1 cellular context compared by ENCODE assay signal in the genomic region with DNA sequence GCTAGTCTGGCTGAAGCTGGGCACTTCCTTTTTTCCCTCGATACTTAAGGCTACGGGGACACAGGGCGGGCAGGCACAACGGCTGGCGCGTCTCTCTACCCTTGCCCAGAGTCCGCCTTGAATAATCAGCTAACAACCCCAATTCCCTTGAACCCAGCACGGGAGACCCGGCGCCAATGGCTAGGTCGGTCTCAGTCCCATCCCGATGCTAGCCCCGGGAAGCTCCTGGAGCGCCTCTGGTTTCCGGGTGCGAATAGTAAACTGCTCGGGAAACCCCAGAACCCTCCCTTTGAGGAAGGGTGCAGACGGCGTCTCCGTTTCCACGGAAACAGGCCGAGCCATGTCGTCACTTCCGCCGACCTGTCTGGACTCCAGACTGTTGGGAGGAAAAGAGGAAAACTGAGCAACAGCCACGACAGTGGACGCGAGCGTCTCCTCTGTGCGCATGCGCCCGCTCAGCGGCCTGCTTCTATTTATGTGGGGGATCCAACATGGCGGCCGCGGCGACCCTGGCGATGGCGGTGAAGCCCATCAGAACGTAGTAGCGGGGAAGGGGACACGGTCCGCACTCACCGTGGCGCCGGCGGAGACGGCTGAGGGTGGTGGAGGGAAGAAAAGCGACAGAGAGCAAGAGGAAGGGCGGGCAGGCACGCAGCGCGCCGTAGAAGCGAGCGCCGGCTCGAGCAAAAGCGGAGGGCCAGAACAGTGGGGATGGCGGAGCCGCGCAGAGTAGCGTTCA.
TF ChIP-seq lines count a peak whose summit lies in the region.

Gene UBN2, plus strand, starts transcription at position 464 of the 739 bp plus-strand sequence. Its CDS starts 248 bp downstream, at position 712.

TF ChIP-seq in GM12878, 131 proteins besides CTCF, POLR2A, EP300 and RAD21 (continued from another document and continues in another):
- TF ChIP-seq, protein P1, sequence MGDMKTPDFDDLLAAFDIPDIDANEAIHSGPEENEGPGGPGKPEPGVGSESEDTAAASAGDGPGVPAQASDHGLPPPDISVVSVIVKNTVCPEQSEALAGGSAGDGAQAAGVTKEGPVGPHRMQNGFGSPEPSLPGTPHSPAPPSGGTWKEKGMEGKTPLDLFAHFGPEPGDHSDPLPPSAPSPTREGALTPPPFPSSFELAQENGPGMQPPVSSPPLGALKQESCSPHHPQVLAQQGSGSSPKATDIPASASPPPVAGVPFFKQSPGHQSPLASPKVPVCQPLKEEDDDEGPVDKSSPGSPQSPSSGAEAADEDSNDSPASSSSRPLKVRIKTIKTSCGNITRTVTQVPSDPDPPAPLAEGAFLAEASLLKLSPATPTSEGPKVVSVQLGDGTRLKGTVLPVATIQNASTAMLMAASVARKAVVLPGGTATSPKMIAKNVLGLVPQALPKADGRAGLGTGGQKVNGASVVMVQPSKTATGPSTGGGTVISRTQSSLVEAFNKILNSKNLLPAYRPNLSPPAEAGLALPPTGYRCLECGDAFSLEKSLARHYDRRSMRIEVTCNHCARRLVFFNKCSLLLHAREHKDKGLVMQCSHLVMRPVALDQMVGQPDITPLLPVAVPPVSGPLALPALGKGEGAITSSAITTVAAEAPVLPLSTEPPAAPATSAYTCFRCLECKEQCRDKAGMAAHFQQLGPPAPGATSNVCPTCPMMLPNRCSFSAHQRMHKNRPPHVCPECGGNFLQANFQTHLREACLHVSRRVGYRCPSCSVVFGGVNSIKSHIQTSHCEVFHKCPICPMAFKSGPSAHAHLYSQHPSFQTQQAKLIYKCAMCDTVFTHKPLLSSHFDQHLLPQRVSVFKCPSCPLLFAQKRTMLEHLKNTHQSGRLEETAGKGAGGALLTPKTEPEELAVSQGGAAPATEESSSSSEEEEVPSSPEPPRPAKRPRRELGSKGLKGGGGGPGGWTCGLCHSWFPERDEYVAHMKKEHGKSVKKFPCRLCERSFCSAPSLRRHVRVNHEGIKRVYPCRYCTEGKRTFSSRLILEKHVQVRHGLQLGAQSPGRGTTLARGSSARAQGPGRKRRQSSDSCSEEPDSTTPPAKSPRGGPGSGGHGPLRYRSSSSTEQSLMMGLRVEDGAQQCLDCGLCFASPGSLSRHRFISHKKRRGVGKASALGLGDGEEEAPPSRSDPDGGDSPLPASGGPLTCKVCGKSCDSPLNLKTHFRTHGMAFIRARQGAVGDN (IDR thresholded peaks at IDR 0.05), result no peak; the same call in 1 of the 2 replicates
- TF ChIP-seq, protein P2, sequence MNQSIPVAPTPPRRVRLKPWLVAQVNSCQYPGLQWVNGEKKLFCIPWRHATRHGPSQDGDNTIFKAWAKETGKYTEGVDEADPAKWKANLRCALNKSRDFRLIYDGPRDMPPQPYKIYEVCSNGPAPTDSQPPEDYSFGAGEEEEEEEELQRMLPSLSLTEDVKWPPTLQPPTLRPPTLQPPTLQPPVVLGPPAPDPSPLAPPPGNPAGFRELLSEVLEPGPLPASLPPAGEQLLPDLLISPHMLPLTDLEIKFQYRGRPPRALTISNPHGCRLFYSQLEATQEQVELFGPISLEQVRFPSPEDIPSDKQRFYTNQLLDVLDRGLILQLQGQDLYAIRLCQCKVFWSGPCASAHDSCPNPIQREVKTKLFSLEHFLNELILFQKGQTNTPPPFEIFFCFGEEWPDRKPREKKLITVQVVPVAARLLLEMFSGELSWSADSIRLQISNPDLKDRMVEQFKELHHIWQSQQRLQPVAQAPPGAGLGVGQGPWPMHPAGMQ (IDR thresholded peaks at IDR 0.05; ENCODE audit: borderline replicate concordance), result no peak
- TF ChIP-seq RCOR1 (conservative IDR thresholded peaks at IDR 0.05; ENCODE audit: low read depth, low read length) (no peak), LARP7 (IDR thresholded peaks at IDR 0.05) (peak; percentile 20; the same call in 1 of the 2 replicates), PML (IDR thresholded peaks at IDR 0.05; ENCODE audit: low read length) (no peak), SMC3 (IDR thresholded peaks at IDR 0.05; ENCODE audit: borderline replicate concordance, low read length) (0 out of 2 replicates have a peak, but pooled peaks have one; percentile 5), ZNF24 (IDR thresholded peaks at IDR 0.05) (no peak), SMAD5 (IDR thresholded peaks at IDR 0.05; ENCODE audit: low read depth) (peak; percentile 39; the same call in 1 of the 2 replicates), TCF12 (IDR thresholded peaks at IDR 0.05; ENCODE audit: low read depth, low read length) (no peak), EED (IDR thresholded peaks at IDR 0.05; ENCODE audit: low read depth) (peak; percentile 68), TBL1XR1 (IDR thresholded peaks at IDR 0.05; ENCODE audit: low read depth, low read length) (peak; percentile 63; the same call in 1 of the 2 replicates), HCFC1 (IDR thresholded peaks at IDR 0.05; ENCODE audit: low read length) (peak; percentile 36), ZNF384 (IDR thresholded peaks at IDR 0.05; ENCODE audit: borderline replicate concordance, low read depth, low read length) (no peak), REST (IDR thresholded peaks at IDR 0.05; ENCODE audit: low read depth, low read length) (no peak), BRCA1 (IDR thresholded peaks at IDR 0.05; ENCODE audit: low read depth, low read length) (no peak), BCL3 (IDR thresholded peaks at IDR 0.05; ENCODE audit: borderline replicate concordance, insufficient read depth, low read depth, low read length, poor library complexity, severe bottlenecking) (no peak), SMAD1 (IDR thresholded peaks at IDR 0.05; ENCODE audit: low read depth, partially characterized antibody) (peak; percentile 30), CREB1 (IDR thresholded peaks at IDR 0.05; ENCODE audit: low read depth) (peak; percentile 91), BACH1 (IDR thresholded peaks at IDR 0.05; ENCODE audit: borderline replicate concordance) (no peak), POLR2AphosphoS5 (IDR thresholded peaks at IDR 0.05; ENCODE audit: low read length) (peak; percentile 69; the same call in 1 of the 2 replicates), PAX8 (IDR thresholded peaks at IDR 0.05) (no peak), MTA2 (IDR thresholded peaks at IDR 0.05; ENCODE audit: low read depth) (no peak), BCL11A (IDR thresholded peaks at IDR 0.05; ENCODE audit: low read depth, low read length) (no peak), FOS (IDR thresholded peaks at IDR 0.05; ENCODE audit: borderline replicate concordance, extremely low read depth, insufficient read length) (no peak), HDAC2 (IDR thresholded peaks at IDR 0.05) (no peak), ZNF592 (IDR thresholded peaks at IDR 0.05) (no peak), RUNX3 (IDR thresholded peaks at IDR 0.05; ENCODE audit: low read length) (no peak; the same call in 1 of the 2 replicates), KLF5 (IDR thresholded peaks at IDR 0.05; ENCODE audit: partially characterized antibody) (no peak), RAD51 (IDR thresholded peaks at IDR 0.05) (no peak), KDM1A (IDR thresholded peaks at IDR 0.05; ENCODE audit: borderline replicate concordance) (no peak), JUND (IDR thresholded peaks at IDR 0.05; ENCODE audit: low read depth, low read length) (no peak), NBN (IDR thresholded peaks at IDR 0.05) (peak; percentile 75; the same call in 1 of the 2 replicates), CREM (IDR thresholded peaks at IDR 0.05; ENCODE audit: low read depth) (peak; percentile 96), NR2C1 (IDR thresholded peaks at IDR 0.05) (no peak), RELA (IDR thresholded peaks at IDR 0.05; ENCODE audit: borderline replicate concordance, partially characterized antibody) (peak; percentile 7)
- TF ChIP-seq, protein P3, sequence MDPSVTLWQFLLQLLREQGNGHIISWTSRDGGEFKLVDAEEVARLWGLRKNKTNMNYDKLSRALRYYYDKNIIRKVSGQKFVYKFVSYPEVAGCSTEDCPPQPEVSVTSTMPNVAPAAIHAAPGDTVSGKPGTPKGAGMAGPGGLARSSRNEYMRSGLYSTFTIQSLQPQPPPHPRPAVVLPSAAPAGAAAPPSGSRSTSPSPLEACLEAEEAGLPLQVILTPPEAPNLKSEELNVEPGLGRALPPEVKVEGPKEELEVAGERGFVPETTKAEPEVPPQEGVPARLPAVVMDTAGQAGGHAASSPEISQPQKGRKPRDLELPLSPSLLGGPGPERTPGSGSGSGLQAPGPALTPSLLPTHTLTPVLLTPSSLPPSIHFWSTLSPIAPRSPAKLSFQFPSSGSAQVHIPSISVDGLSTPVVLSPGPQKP (IDR thresholded peaks at IDR 0.05; ENCODE audit: low read depth, low read length), result no peak
- TF ChIP-seq, protein P4, sequence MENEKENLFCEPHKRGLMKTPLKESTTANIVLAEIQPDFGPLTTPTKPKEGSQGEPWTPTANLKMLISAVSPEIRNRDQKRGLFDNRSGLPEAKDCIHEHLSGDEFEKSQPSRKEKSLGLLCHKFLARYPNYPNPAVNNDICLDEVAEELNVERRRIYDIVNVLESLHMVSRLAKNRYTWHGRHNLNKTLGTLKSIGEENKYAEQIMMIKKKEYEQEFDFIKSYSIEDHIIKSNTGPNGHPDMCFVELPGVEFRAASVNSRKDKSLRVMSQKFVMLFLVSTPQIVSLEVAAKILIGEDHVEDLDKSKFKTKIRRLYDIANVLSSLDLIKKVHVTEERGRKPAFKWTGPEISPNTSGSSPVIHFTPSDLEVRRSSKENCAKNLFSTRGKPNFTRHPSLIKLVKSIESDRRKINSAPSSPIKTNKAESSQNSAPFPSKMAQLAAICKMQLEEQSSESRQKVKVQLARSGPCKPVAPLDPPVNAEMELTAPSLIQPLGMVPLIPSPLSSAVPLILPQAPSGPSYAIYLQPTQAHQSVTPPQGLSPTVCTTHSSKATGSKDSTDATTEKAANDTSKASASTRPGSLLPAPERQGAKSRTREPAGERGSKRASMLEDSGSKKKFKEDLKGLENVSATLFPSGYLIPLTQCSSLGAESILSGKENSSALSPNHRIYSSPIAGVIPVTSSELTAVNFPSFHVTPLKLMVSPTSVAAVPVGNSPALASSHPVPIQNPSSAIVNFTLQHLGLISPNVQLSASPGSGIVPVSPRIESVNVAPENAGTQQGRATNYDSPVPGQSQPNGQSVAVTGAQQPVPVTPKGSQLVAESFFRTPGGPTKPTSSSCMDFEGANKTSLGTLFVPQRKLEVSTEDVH (IDR thresholded peaks at IDR 0.05; ENCODE audit: low read depth, partially characterized antibody), result no peak
- TF ChIP-seq, protein P5, sequence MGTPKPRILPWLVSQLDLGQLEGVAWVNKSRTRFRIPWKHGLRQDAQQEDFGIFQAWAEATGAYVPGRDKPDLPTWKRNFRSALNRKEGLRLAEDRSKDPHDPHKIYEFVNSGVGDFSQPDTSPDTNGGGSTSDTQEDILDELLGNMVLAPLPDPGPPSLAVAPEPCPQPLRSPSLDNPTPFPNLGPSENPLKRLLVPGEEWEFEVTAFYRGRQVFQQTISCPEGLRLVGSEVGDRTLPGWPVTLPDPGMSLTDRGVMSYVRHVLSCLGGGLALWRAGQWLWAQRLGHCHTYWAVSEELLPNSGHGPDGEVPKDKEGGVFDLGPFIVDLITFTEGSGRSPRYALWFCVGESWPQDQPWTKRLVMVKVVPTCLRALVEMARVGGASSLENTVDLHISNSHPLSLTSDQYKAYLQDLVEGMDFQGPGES (IDR thresholded peaks at IDR 0.05), result no peak
